ENCODE assay signal across 21 cellular contexts in genomic region chr21:38843806-38844479, GRCh38. TPM values are rescaled to one million over a fixed set of nuclear protein-coding genes. Genes with fewer than 3 reads are reported as not detected.
DNase-seq lines count a peak whose midpoint lies in the region; ATAC-seq and TF ChIP-seq lines count a peak whose summit lies in the region.
"Had no signal": no experiment of that assay in that cellular context is flagged by ENCODE, and none has a peak within 500 bp of the region (broad histone marks: within the 10 kb centered on the region; RNA-seq: fewer than 3 reads in every experiment).

No MANE protein-coding gene starts in this region.

- H3K9me3 ChIP-seq in adipocyte (ENCODE audit: control insufficient read depth, low read length): peaks cover 3% of the 10 kb centered on the region
- H3K9me3 ChIP-seq: adrenal gland, left ventricle myocardium inferior, mucosa of descending colon, SJCRH30 had no signal

- TF ChIP-seq CTCF in epithelial cell of esophagus (IDR thresholded peaks at IDR 0.05; ENCODE audit: insufficient read depth, low read depth, low read length, missing control alignments) (no peak), RWPE1 (conservative IDR thresholded peaks at IDR 0.05; ENCODE audit: low read depth) (no peak)

- H3K27ac ChIP-seq in RWPE1: no peak overlapping the region
- H3K27ac ChIP-seq: adrenal gland, left ventricle myocardium inferior, SJCRH30 had no signal

- no peak overlapping the region for H3K9ac ChIP-seq in adipocyte (ENCODE audit: low read length)

- H3K27me3 ChIP-seq in adipocyte (replicated peaks; ENCODE audit: control insufficient read depth, insufficient read depth, low read length): no peaks in the 10 kb centered on the region
- H3K27me3 ChIP-seq: adrenal gland, SJCRH30 had no signal

- DNase-seq in EH (ENCODE audit: low read depth): peak; percentile 79
- DNase-seq in adipocyte (ENCODE audit: low read depth): peak; percentile 88
- DNase-seq in epithelial cell of esophagus (ENCODE audit: low read depth): peak; percentile 24
- peak; percentile 14 for DNase-seq in myocyte (ENCODE audit: low read depth)
- no peak for DNase-seq in RWPE1 (ENCODE audit: low spot score)
- no peak for DNase-seq in NCI-H2107 (lab: John Stamatoyannopoulos, UW)
- DNase-seq in HEK293T (ENCODE audit: extremely low spot score): no peak
- DNase-seq: activated CD8-positive, alpha-beta memory T cell treated with anti-CD3 and anti-CD28 coated beads, Interleukin-2, amount 10 ng/mL, durations not matched to agents 7 days and 5 days; adrenal gland; COR-L47; dermis blood vessel endothelial cell; left ventricle myocardium inferior; mucosa of descending colon; NCI-H2029 treated with DMSO at 0.1 percent for 48 hours; NCI-H69; occipital lobe; SJCRH30; stimulated activated CD4-positive, alpha-beta T cell treated with anti-CD3 and anti-CD28 coated beads, Interleukin-4, amount 100 ng/mL, for 24 hours; substantia nigra had no signal

- H3K4me1 ChIP-seq in adipocyte (ENCODE audit: control insufficient read depth, insufficient read depth, low read length): peaks cover 24% of the 10 kb centered on the region
- H3K4me1 ChIP-seq: SJCRH30 had no signal

- CTCF ChIA-PET in RWPE1 (lab: Yijun Ruan, JAX): no interaction called here
- CTCF ChIA-PET in HEK293T (lab: Yijun Ruan, JAX): no interaction called here

- no peak for ATAC-seq in HG03097 (IDR thresholded peaks at IDR 0.05; ENCODE audit: low FRiP score, unreplicated experiment)
- ATAC-seq: activated CD8-positive, alpha-beta memory T cell treated with anti-CD3 and anti-CD28 coated beads, Interleukin-2, amount 10 ng/mL, durations not matched to agents 7 days and 5 days; esophagus mucosa; mucosa of descending colon had no signal

- H3K4me3 ChIP-seq in adipocyte (ENCODE audit: low read length) (no peak overlapping the region), epithelial cell of esophagus (ENCODE audit: low read length) (no peak overlapping the region)
- H3K4me3 ChIP-seq: adrenal gland, left ventricle myocardium inferior, mucosa of descending colon, SJCRH30 had no signal

- POLR2A ChIA-PET in RWPE1 (lab: Yijun Ruan, JAX; ENCODE audit: low non-redundant PET): no interaction called here
- POLR2A ChIA-PET in HEK293T (lab: Yijun Ruan, JAX): no interaction called here

- H3K36me3 ChIP-seq in adipocyte (ENCODE audit: control insufficient read depth, insufficient read depth, low read length, severe bottlenecking): no peaks in the 10 kb centered on the region
- H3K36me3 ChIP-seq: adrenal gland, left ventricle myocardium inferior, SJCRH30 had no signal

TF ChIP-seq in HEK293T, 16 proteins besides CTCF, POLR2A, EP300 and RAD21:
- no peak for TF ChIP-seq ELF4 (IDR thresholded peaks at IDR 0.05)
- no peak for TF ChIP-seq FOXA1 (IDR thresholded peaks at IDR 0.05)
- TF ChIP-seq FOXK2 (IDR thresholded peaks at IDR 0.05): no peak
- TF ChIP-seq SUZ12 (IDR thresholded peaks at IDR 0.05): no peak
- TF ChIP-seq PKNOX1 (IDR thresholded peaks at IDR 0.05): no peak
- no peak for TF ChIP-seq LEF1 (IDR thresholded peaks at IDR 0.05; ENCODE audit: borderline replicate concordance)
- TF ChIP-seq ZNF384 (IDR thresholded peaks at IDR 0.05): no peak
- no peak for TF ChIP-seq HDGF (IDR thresholded peaks at IDR 0.05; ENCODE audit: borderline replicate concordance)
- no peak for TF ChIP-seq ARNT (IDR thresholded peaks at IDR 0.05)
- TF ChIP-seq NFRKB (IDR thresholded peaks at IDR 0.05): no peak
- TF ChIP-seq L3MBTL2 (conservative IDR thresholded peaks at IDR 0.05): no peak
- no peak for TF ChIP-seq FOXM1 (IDR thresholded peaks at IDR 0.05; ENCODE audit: borderline replicate concordance)
- no peak for TF ChIP-seq TARDBP (IDR thresholded peaks at IDR 0.05)
- no peak for TF ChIP-seq CTBP1 (IDR thresholded peaks at IDR 0.05; ENCODE audit: borderline replicate concordance)
- no peak for TF ChIP-seq SP1 (IDR thresholded peaks at IDR 0.05)
- TF ChIP-seq BHLHE40 (IDR thresholded peaks at IDR 0.05; ENCODE audit: borderline replicate concordance): no peak

RNA-seq across cellular contexts. Expression of gene ETS2, which starts 38.2 kb away (rescaled TPM):
- total RNA-seq in myocyte: 4.3 and 8.2 TPM in 2 replicates
- polyA plus RNA-seq in myocyte (2012): 6.6 TPM

Comparison
In these comparisons a context has a peak if more than half of its experiments do, and no peak if none do; other contexts are left out.
1. DNase-seq: peak in EH (single experiment), adipocyte (single experiment), epithelial cell of esophagus (single experiment) and myocyte (single experiment); none in RWPE1 (single experiment), NCI-H2107 (single experiment) and HEK293T (single experiment).